17 cellular contexts compared by ENCODE assay signal in genomic region chr6:84052883-84053241, GRCh38. TPM values are rescaled to one million over a fixed set of nuclear protein-coding genes. Genes with fewer than 3 reads are reported as not detected.
DNase-seq lines count a peak whose midpoint lies in the region; ATAC-seq and TF ChIP-seq lines count a peak whose summit lies in the region.
"Had no signal": no experiment of that assay in that cellular context is flagged by ENCODE, and none has a peak within 500 bp of the region (broad histone marks: within the 10 kb centered on the region; RNA-seq: fewer than 3 reads in every experiment).

No MANE protein-coding gene starts in this region.

- no peak overlapping the region for H3K4ac ChIP-seq in neuronal stem cell (ENCODE audit: low read length)

- H3K27ac ChIP-seq in GM23338 (ENCODE audit: low read depth) (no peak overlapping the region), SK-N-MC (no peak overlapping the region), esophagus muscularis mucosa (replicated peaks in 1 of 4) (no peak overlapping the region), neuronal stem cell (replicated peaks; ENCODE audit: low read length) (peak overlapping the region; percentile 66)
- H3K27ac ChIP-seq: neutrophil had no signal

- H3K9me3 ChIP-seq in SK-N-MC (ENCODE audit: low read depth, low read length) (no peaks in the 10 kb centered on the region), esophagus muscularis mucosa (no peaks in the 10 kb centered on the region), neuronal stem cell (replicated peaks in 1 of 2; ENCODE audit: control insufficient read depth in 2 of 2, insufficient read depth in 1 of 2, low read depth in 1 of 2, low read length in 2 of 2) (no peaks in the 10 kb centered on the region)
- H3K9me3 ChIP-seq: neutrophil had no signal

- H3K27ac Mint-ChIP-seq in GM23338: no peak overlapping the region
- H3K27ac Mint-ChIP-seq: activated CD4-positive, alpha-beta memory T cell treated with anti-CD3 and anti-CD28 coated beads, Interleukin-2, amount 10 ng/mL, durations not matched to agents 7 days and 5 days; activated naive CD4-positive, alpha-beta T cell treated with anti-CD3 and anti-CD28 coated beads, Interleukin-2, amount 50 U/mL, for 24 hours; CD8-positive, alpha-beta T cell; T-helper 1 cell treated with Interleukin-12 subunit alpha and Interleukin-12 subunit beta and Interleukin-4 antibody, amounts not matched to agents 30 μg/mL and 1 μg/mL, for 36 hours had no signal

- H3K9me3 Mint-ChIP-seq in GM23338: no peaks in the 10 kb centered on the region
- H3K9me3 Mint-ChIP-seq: activated CD4-positive, alpha-beta memory T cell treated with anti-CD3 and anti-CD28 coated beads, Interleukin-2, amount 10 ng/mL, durations not matched to agents 7 days and 5 days; activated naive CD4-positive, alpha-beta T cell treated with anti-CD3 and anti-CD28 coated beads, Interleukin-2, amount 50 U/mL, for 24 hours; activated T-cell treated with anti-CD3 and anti-CD28 coated beads, Interleukin-2, amount 50 U/mL, for 4 hours; CD8-positive, alpha-beta T cell; mesothelial cell of epicardium; T-helper 1 cell treated with Interleukin-12 subunit alpha and Interleukin-12 subunit beta and Interleukin-4 antibody, amounts not matched to agents 30 μg/mL and 1 μg/mL, for 36 hours had no signal

- H3K4me3 Mint-ChIP-seq in GM23338: peak overlapping the region; percentile 45; the same call in 2 of the 3 replicates
- H3K4me3 Mint-ChIP-seq: activated CD4-positive, alpha-beta memory T cell treated with anti-CD3 and anti-CD28 coated beads, Interleukin-2, amount 10 ng/mL, durations not matched to agents 7 days and 5 days; activated naive CD4-positive, alpha-beta T cell treated with anti-CD3 and anti-CD28 coated beads, Interleukin-2, amount 50 U/mL, for 24 hours; activated T-cell treated with anti-CD3 and anti-CD28 coated beads, Interleukin-2, amount 50 U/mL, for 4 hours; CD8-positive, alpha-beta T cell; mesothelial cell of epicardium; T-helper 1 cell treated with Interleukin-12 subunit alpha and Interleukin-12 subunit beta and Interleukin-4 antibody, amounts not matched to agents 30 μg/mL and 1 μg/mL, for 36 hours had no signal

- no peaks in the 10 kb centered on the region for H3F3A ChIP-seq in GM23338 (replicated peaks; ENCODE audit: low read depth)

- peak; percentile 37 for DNase-seq in GM23338 (ENCODE audit: low spot score)
- no peak for DNase-seq in SK-N-MC (ENCODE audit: low read depth, low spot score)
- DNase-seq in esophagus muscularis mucosa (ENCODE audit: extremely low spot score): peak; percentile 57
- no peak for DNase-seq in neuronal stem cell (ENCODE audit: low spot score)
- no peak for DNase-seq in DMS153 (lab: John Stamatoyannopoulos, UW)
- DNase-seq in activated T-cell treated with anti-CD3 and anti-CD28 coated beads for 4 hours: no peak
- no peak for DNase-seq in superior temporal gyrus (ENCODE audit: extremely low spot score)
- DNase-seq: activated CD4-positive, alpha-beta memory T cell treated with anti-CD3 and anti-CD28 coated beads, Interleukin-2, amount 10 ng/mL, durations not matched to agents 7 days and 5 days; activated CD4-positive, CD25-positive, alpha-beta regulatory T cell; activated T-cell treated with anti-CD3 and anti-CD28 coated beads, Interleukin-2, amount 50 U/mL, for 4 hours; CD8-positive, alpha-beta T cell had no signal

- H3K14ac ChIP-seq in neuronal stem cell (ENCODE audit: low read length): no peak overlapping the region

- no peak overlapping the region for H2BK15ac ChIP-seq in neuronal stem cell (ENCODE audit: low read length)

- H3K4me1 Mint-ChIP-seq in GM23338: peaks cover 32% of the 10 kb centered on the region
- H3K4me1 Mint-ChIP-seq: activated CD4-positive, alpha-beta memory T cell treated with anti-CD3 and anti-CD28 coated beads, Interleukin-2, amount 10 ng/mL, durations not matched to agents 7 days and 5 days; activated naive CD4-positive, alpha-beta T cell treated with anti-CD3 and anti-CD28 coated beads, Interleukin-2, amount 50 U/mL, for 24 hours had no signal

- H3K4me1 ChIP-seq in GM23338 (ENCODE audit: insufficient read depth) (peaks cover 23% of the 10 kb centered on the region), esophagus muscularis mucosa (peaks cover 0 to 13% (median 7%) of the 10 kb centered on the region in 4 donors), neuronal stem cell (ENCODE audit: control insufficient read depth in 2 of 2, insufficient read depth in 1 of 2, low read depth in 1 of 2, low read length in 2 of 2) (peaks cover 13 to 18% of the 10 kb centered on the region in 2 donors)

- TF ChIP-seq CTCF in GM23338 (conservative IDR thresholded peaks at IDR 0.05; ENCODE audit: low read depth in 2 of 2): 0 out of 4 replicates have a peak, but pooled peaks of 1 of the 2 experiments have one; percentile 17
- no peak for TF ChIP-seq CTCF in esophagus muscularis mucosa (IDR thresholded peaks at IDR 0.05)

- H3K23ac ChIP-seq in neuronal stem cell (ENCODE audit: low read depth, low read length, poor library complexity): no peak overlapping the region

- ATAC-seq in GM23338: peak; percentile 65
- no peak for ATAC-seq in HG02870 (IDR thresholded peaks at IDR 0.05; ENCODE audit: unreplicated experiment)
- ATAC-seq: activated T-cell treated with anti-CD3 and anti-CD28 coated beads, Interleukin-2, amount 50 U/mL, for 4 hours; CD8-positive, alpha-beta T cell had no signal

- H2AFZ ChIP-seq in GM23338 (no peak overlapping the region), neuronal stem cell (ENCODE audit: low read length) (peak overlapping the region; percentile 62)

- 82% methylated on average over 7 of the region's 7 CpGs for WGBS in esophagus muscularis mucosa
- WGBS in neuronal stem cell (ENCODE audit: extremely low coverage in 2 of 2, insufficient read length in 2 of 2, insufficient replicate concordance in 1 of 2), 2 donors: no CpG with 5 or more reads among the region's 7 CpGs

- H3K9ac ChIP-seq in SK-N-MC (ENCODE audit: insufficient read length) (no peak overlapping the region), neuronal stem cell (ENCODE audit: low read depth, low read length, poor library complexity) (no peak overlapping the region)

- no peaks in the 10 kb centered on the region for H4K20me1 ChIP-seq in GM23338 (replicated peaks; ENCODE audit: insufficient read depth)

- TF ChIP-seq EP300 in esophagus muscularis mucosa (IDR thresholded peaks at IDR 0.05): no peak

- H3K79me1 ChIP-seq in neuronal stem cell (ENCODE audit: low read depth, low read length): no peaks in the 10 kb centered on the region

- TF ChIP-seq POLR2A in esophagus muscularis mucosa (IDR thresholded peaks at IDR 0.05; ENCODE audit: low read depth): no peak

- H3K4me3 ChIP-seq in GM23338: peak overlapping the region; percentile 36
- peak overlapping the region; percentile 64; the same call in 1 of the 2 replicates for H3K4me3 ChIP-seq in SK-N-MC
- no peak overlapping the region for H3K4me3 ChIP-seq in esophagus muscularis mucosa
- peak overlapping the region in 1 of 2 donors; percentile 3 for H3K4me3 ChIP-seq in neuronal stem cell (ENCODE audit: low read length in 2 of 2)

- H3K27me3 ChIP-seq in GM23338 (ENCODE audit: insufficient read depth): no peaks in the 10 kb centered on the region
- no peaks in the 10 kb centered on the region for H3K27me3 ChIP-seq in esophagus muscularis mucosa
- no peaks in the 10 kb centered on the region for H3K27me3 ChIP-seq in neuronal stem cell (ENCODE audit: control insufficient read depth in 3 of 3, insufficient read depth in 3 of 3, low read depth in 1 of 3, low read length in 3 of 3)
- H3K27me3 ChIP-seq: neutrophil had no signal

- H3K4me2 ChIP-seq in GM23338 (peak overlapping the region; percentile 72), neuronal stem cell (ENCODE audit: insufficient read depth, low read length, poor library complexity, severe bottlenecking) (no peak overlapping the region)

- H3K18ac ChIP-seq in neuronal stem cell (ENCODE audit: low read length): peak overlapping the region; percentile 84

- intact Hi-C loops in esophagus muscularis mucosa (cut with DNase I): no loop called here

- H2BK12ac ChIP-seq in neuronal stem cell (ENCODE audit: low read length): no peak overlapping the region

- H2AK5ac ChIP-seq in neuronal stem cell (ENCODE audit: low read depth, low read length): no peak overlapping the region

- no peaks in the 10 kb centered on the region for H3K79me2 ChIP-seq in GM23338 (replicated peaks; ENCODE audit: insufficient read depth)

- no peak overlapping the region for H4K8ac ChIP-seq in neuronal stem cell (ENCODE audit: low read depth, low read length)

- H2BK120ac ChIP-seq in neuronal stem cell (ENCODE audit: low read depth, low read length): no peak overlapping the region

- no peaks in the 10 kb centered on the region for H3K36me3 ChIP-seq in GM23338 (ENCODE audit: insufficient read depth)
- H3K36me3 ChIP-seq in SK-N-MC (ENCODE audit: insufficient read depth, low read length): no peaks in the 10 kb centered on the region
- no peaks in the 10 kb centered on the region for H3K36me3 ChIP-seq in esophagus muscularis mucosa
- no peaks in the 10 kb centered on the region for H3K36me3 ChIP-seq in neuronal stem cell (replicated peaks in 1 of 2; ENCODE audit: control insufficient read depth in 2 of 2, insufficient read depth in 2 of 2, low read length in 2 of 2)
- H3K36me3 ChIP-seq: neutrophil had no signal

- H4K91ac ChIP-seq in neuronal stem cell (ENCODE audit: low read depth, low read length, poor library complexity): no peak overlapping the region

- no peak overlapping the region for H2BK5ac ChIP-seq in neuronal stem cell (ENCODE audit: low read length)

- H3K9me2 ChIP-seq in GM23338 (ENCODE audit: insufficient read depth): no peaks in the 10 kb centered on the region; the same call in 1 of the 2 replicates

- peaks cover 10% of the 10 kb centered on the region for H3K27me3 Mint-ChIP-seq in GM23338 (ENCODE audit: insufficient read depth, low read depth, poor library complexity)

- peaks cover 2% of the 10 kb centered on the region; the same call in 1 of the 3 replicates for H3K36me3 Mint-ChIP-seq in GM23338 (ENCODE audit: low read depth)
- H3K36me3 Mint-ChIP-seq: activated naive CD4-positive, alpha-beta T cell treated with anti-CD3 and anti-CD28 coated beads, Interleukin-2, amount 50 U/mL, for 24 hours; CD8-positive, alpha-beta T cell; mesothelial cell of epicardium had no signal

TF ChIP-seq in GM23338, 12 proteins besides CTCF, POLR2A, EP300 and RAD21:
- no peak for TF ChIP-seq NANOG (IDR thresholded peaks at IDR 0.05; ENCODE audit: borderline replicate concordance)
- TF ChIP-seq CREB1 (CRISPR knock-in tag; IDR thresholded peaks at IDR 0.05; ENCODE audit: low read depth): no peak
- no peak for TF ChIP-seq ZNF331 (CRISPR knock-in tag; IDR thresholded peaks at IDR 0.05; ENCODE audit: low read depth)
- no peak for TF ChIP-seq EZH2phosphoT487 (IDR thresholded peaks at IDR 0.05; ENCODE audit: unreplicated experiment)
- no peak for TF ChIP-seq EZH2 (IDR thresholded peaks at IDR 0.05; ENCODE audit: low read depth, unreplicated experiment)

RNA-seq across cellular contexts. Expression of gene MRAP2, which starts 19.3 kb away (rescaled TPM):
- total RNA-seq in GM23338 (2014; rRNA removed; shearing (Covaris generic)): 10.2 and 13.5 TPM in 2 replicates
- polyA plus RNA-seq in GM23338 (2016; fragmentation: Nextera tagmentation; extraction: Ambion mirVana): 6.1 and 6.8 TPM in 2 replicates
- under 1 TPM in 3 of 4 donors, not detected in 1; 0.11 to 0.32 (median 0.17) TPM for total RNA-seq in esophagus muscularis mucosa
- polyA plus RNA-seq in neuronal stem cell (2013, experiment 1 of 2): 1.7 TPM
- 2.0 TPM for polyA plus RNA-seq in neuronal stem cell (2013, experiment 2 of 2)
- total RNA-seq: activated CD4-positive, alpha-beta memory T cell treated with anti-CD3 and anti-CD28 coated beads, Interleukin-2, amount 10 ng/mL, durations not matched to agents 7 days and 5 days; activated T-cell treated with anti-CD3 and anti-CD28 coated beads, Interleukin-2, amount 50 U/mL, for 4 hours; CD8-positive, alpha-beta T cell; fibroblast of villous mesenchyme had no signal

Comparison
In these comparisons a context has a peak if more than half of its experiments do, and no peak if none do; other contexts are left out.
1. DNase-seq: peak in GM23338 (single experiment) and esophagus muscularis mucosa (single experiment); none in SK-N-MC (single experiment), neuronal stem cell (single experiment), DMS153 (single experiment), activated T-cell treated with anti-CD3 and anti-CD28 coated beads for 4 hours (single experiment) and superior temporal gyrus (single experiment).
2. H3K4me3 ChIP-seq: peak in GM23338 (single experiment) and SK-N-MC (single experiment); none in esophagus muscularis mucosa (0 of 4).